Comparison of ENCODE assay signal across 9 cellular contexts in the genomic region with DNA sequence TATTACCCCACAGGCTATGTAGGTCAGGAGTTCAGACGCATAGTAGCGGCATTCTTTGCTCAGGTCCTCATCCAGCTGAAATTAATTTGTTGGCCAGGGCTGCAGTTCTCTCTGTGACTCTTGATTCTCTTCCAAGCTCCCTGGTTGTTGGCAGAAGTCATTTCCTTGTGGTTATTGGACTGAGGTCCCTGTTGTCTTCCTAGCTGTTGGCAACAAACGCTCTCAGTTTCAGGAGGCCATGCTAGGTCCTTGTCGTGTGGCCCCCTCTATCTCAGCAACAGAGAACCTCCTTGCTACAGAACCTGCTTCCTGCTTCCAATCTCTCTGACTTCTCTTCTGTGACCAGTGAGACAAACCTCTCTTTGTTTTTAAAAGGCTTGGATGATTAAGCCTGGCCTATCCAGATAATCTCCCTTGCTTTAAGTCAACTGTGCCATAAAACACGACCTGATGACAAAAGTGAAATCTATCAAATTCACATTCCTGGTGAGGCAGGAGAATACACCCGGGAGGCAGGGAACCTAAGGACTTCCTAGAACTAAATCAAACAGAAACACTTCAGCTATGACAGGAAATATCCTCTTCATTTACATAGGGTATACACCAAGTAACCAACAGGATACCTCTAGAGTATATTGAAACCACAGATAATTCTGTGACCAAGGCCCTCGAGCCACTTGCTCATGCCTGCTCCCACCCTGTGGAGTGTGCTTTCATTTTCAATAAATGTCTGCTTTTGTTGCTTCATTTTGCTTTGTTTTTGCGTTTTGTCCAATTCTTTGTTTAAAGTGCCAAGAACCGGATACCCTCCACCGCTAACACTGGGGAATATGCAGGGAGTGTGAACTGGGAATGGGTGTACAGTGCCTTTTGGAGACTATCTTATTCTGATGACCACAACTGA.
DNase-seq lines count a peak whose midpoint lies in the region; ATAC-seq lines count a peak whose summit lies in the region.
"Had no signal": no experiment of that assay in that cellular context is flagged by ENCODE, and none has a peak within 500 bp of the region (broad histone marks: within the 10 kb centered on the region; RNA-seq: fewer than 3 reads in every experiment).

No MANE protein-coding gene starts in this region.

- intact Hi-C loops in posterior vena cava (cut with DNase I) = no loop called here

- DNase-seq in GM04503 (ENCODE audit: low read depth) = peak; percentile 82
- peak; percentile 17 for DNase-seq in NCI-H69 (lab: John Stamatoyannopoulos, UW)
- DNase-seq in fibroblast of the conjunctiva (ENCODE audit: low read depth) = peak; percentile 43
- peak; percentile 53 for DNase-seq in putamen (ENCODE audit: low spot score)
- no peak for DNase-seq in posterior vena cava (ENCODE audit: low spot score)
- no peak for DNase-seq in activated naive CD4-positive, alpha-beta T cell (lab: John Stamatoyannopoulos, UW)
- no peak for DNase-seq in ecto neural progenitor cell (ENCODE audit: low spot score)
- DNase-seq: GDM1 had no signal

- no peak for ATAC-seq in HG02884 (IDR thresholded peaks at IDR 0.05; ENCODE audit: unreplicated experiment)

Comparison
In these comparisons a context has a peak if more than half of its experiments do, and no peak if none do; other contexts are left out.
1. DNase-seq: peak in GM04503 (single experiment), NCI-H69 (single experiment), fibroblast of the conjunctiva (single experiment) and putamen (single experiment); none in posterior vena cava (single experiment), activated naive CD4-positive, alpha-beta T cell (0 of 4) and ecto neural progenitor cell (single experiment).